Comparison of ENCODE assay signal across 14 cellular contexts in the genomic region with DNA sequence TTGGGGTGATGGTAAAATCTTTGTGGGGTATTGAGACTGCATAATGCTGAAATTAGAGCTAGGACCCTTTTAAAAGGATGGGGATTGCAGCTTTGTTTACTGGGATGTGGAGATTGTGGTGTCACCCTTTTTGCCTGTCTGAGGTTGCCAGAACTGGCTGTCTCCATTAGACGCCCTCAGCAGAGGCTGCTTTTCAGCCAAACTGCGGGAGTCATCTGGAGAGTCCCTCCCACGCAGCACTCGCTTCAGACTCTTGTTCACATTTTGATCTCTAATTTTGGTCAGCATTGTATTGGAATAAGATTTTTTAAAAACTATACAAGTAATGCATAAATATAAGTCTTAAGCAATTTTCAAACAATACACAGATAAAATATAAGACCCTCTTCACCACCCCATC. TPM values are rescaled to one million over a fixed set of nuclear protein-coding genes. Genes with fewer than 3 reads are reported as not detected.
A peak's percentile ranks its signal among the peaks of the same experiment; 100 is the strongest.
DNase-seq lines count a peak whose midpoint lies in the region; ATAC-seq and TF ChIP-seq lines count a peak whose summit lies in the region.
"Had no signal": no experiment of that assay in that cellular context is flagged by ENCODE, and none has a peak within 500 bp of the region (broad histone marks: within the 10 kb centered on the region; RNA-seq: fewer than 3 reads in every experiment).

No MANE protein-coding gene starts in this region.

- no peaks in the 10 kb centered on the region for H3K27me3 ChIP-seq in mammary epithelial cell (ENCODE audit: insufficient read depth, low read length)

- H3K36me3 Mint-ChIP-seq in activated CD4-positive, alpha-beta T cell treated with anti-CD3 and anti-CD28 coated beads for 36 hours (ENCODE audit: low read depth) = peaks cover 32% of the 10 kb centered on the region
- H3K36me3 Mint-ChIP-seq in endothelial cell (ENCODE audit: low read depth, unreplicated experiment) = peaks cover 41% of the 10 kb centered on the region

- CTCF ChIA-PET in activated CD4-positive, alpha-beta T cell treated with anti-CD3 and anti-CD28 coated beads for 36 hours (lab: Charles Lee) = no interaction called here
- CTCF ChIA-PET in mammary epithelial cell (lab: Charles Lee; ENCODE audit: low non-redundant PET) = no interaction called here

- BruUV-seq in mammary epithelial cell (replicated peaks; lab: Mats Ljungman, UMichigan) = no TSS peak

- no peak overlapping the region for H3K4me2 ChIP-seq in mammary epithelial cell (ENCODE audit: insufficient read depth, low read depth, low read length)

- peaks cover 4% of the 10 kb centered on the region for H3K36me3 ChIP-seq in mammary epithelial cell (ENCODE audit: insufficient read depth, low read length)

- no peak overlapping the region for H3K27ac ChIP-seq in mammary epithelial cell (ENCODE audit: insufficient read depth, low read depth, low read length)

- peaks cover 11% of the 10 kb centered on the region for H3K4me1 ChIP-seq in mammary epithelial cell (ENCODE audit: insufficient read depth, low read length)

- no peak overlapping the region for H3K4me3 Mint-ChIP-seq in activated CD4-positive, alpha-beta T cell treated with anti-CD3 and anti-CD28 coated beads for 36 hours
- H3K4me3 Mint-ChIP-seq in endothelial cell (ENCODE audit: unreplicated experiment) = no peak overlapping the region
- H3K4me3 Mint-ChIP-seq: CD8-positive, alpha-beta T cell had no signal

- dilution Hi-C loops in mammary epithelial cell (cut with HindIII; ENCODE audit: low sequenced_read_pairs) = no loop called here

- H3K27ac Mint-ChIP-seq in activated CD4-positive, alpha-beta T cell treated with anti-CD3 and anti-CD28 coated beads for 36 hours = no peak overlapping the region
- no peak overlapping the region for H3K27ac Mint-ChIP-seq in endothelial cell (ENCODE audit: unreplicated experiment)
- H3K27ac Mint-ChIP-seq: CD8-positive, alpha-beta T cell had no signal

- WGBS in mammary epithelial cell (ENCODE audit: low coverage, missing lambda C conversion rate) = 82% methylated on average over 4 of the region's 4 CpGs

- H3K79me2 ChIP-seq in mammary epithelial cell (ENCODE audit: insufficient read depth, low read length) = peaks cover 16% of the 10 kb centered on the region

- no peaks in the 10 kb centered on the region for H3K27me3 Mint-ChIP-seq in activated CD4-positive, alpha-beta T cell treated with anti-CD3 and anti-CD28 coated beads for 36 hours
- peaks cover 11% of the 10 kb centered on the region for H3K27me3 Mint-ChIP-seq in endothelial cell (ENCODE audit: unreplicated experiment)

- H3K9ac ChIP-seq in mammary epithelial cell (ENCODE audit: insufficient read depth, low read length) = no peak overlapping the region

- H3K4me3 ChIP-seq in fibroblast of villous mesenchyme (ENCODE audit: low read depth, low read length) (no peak overlapping the region), mammary epithelial cell (replicated peaks in 1 of 3; ENCODE audit: insufficient read depth in 1 of 3, low read depth in 2 of 3, low read length in 3 of 3) (no peak overlapping the region)

- H4K20me1 ChIP-seq in mammary epithelial cell (ENCODE audit: insufficient read depth, low read length) = peaks cover 4% of the 10 kb centered on the region

- no peaks in the 10 kb centered on the region for H3K9me3 Mint-ChIP-seq in activated CD4-positive, alpha-beta T cell treated with anti-CD3 and anti-CD28 coated beads for 36 hours (ENCODE audit: low read depth)
- no peaks in the 10 kb centered on the region for H3K9me3 Mint-ChIP-seq in endothelial cell (ENCODE audit: unreplicated experiment)
- H3K9me3 Mint-ChIP-seq: CD8-positive, alpha-beta T cell had no signal

- H3K9me3 ChIP-seq in mammary epithelial cell (replicated peaks; ENCODE audit: insufficient read depth, low read length) = no peaks in the 10 kb centered on the region

- ATAC-seq in activated CD4-positive, alpha-beta T cell treated with anti-CD3 and anti-CD28 coated beads for 36 hours = no peak
- ATAC-seq: CD8-positive, alpha-beta T cell had no signal

- peak; percentile 19 for DNase-seq in activated CD4-positive, alpha-beta T cell treated with anti-CD3 and anti-CD28 coated beads for 36 hours
- no peak for DNase-seq in activated CD4-positive, alpha-beta T cell treated with anti-CD3 and anti-CD28 coated beads, Interleukin-2, amount 50 U/mL, for 1 hour
- DNase-seq in cerebellar cortex (ENCODE audit: low spot score) = peak; percentile 60
- peak; percentile 25 for DNase-seq in fibroblast of villous mesenchyme (ENCODE audit: low read depth)
- DNase-seq in mammary epithelial cell = no peak
- no peak for DNase-seq in endothelial cell (ENCODE audit: low spot score)
- DNase-seq in RPMI8226 = no peak
- no peak for DNase-seq in SKM-1 (lab: John Stamatoyannopoulos, UW; ENCODE audit: unreplicated experiment)
- DNase-seq: CD8-positive, alpha-beta T cell; DMS79; KBM-7; NCI-H1417 treated with DMSO at 0.1 percent for 48 hours; NCI-H1930; SHP77 treated with DMSO at 0.1 percent for 48 hours had no signal

- in situ Hi-C loops in mammary epithelial cell (cut with MboI; ENCODE audit: low sequenced_read_pairs in 2 of 2) = no loop called here

- intact Hi-C loops in activated CD4-positive, alpha-beta T cell treated with anti-CD3 and anti-CD28 coated beads for 36 hours (cut with DNase I, micrococcal nuclease) = no loop called here
- intact Hi-C loops in mammary epithelial cell (cut with micrococcal nuclease) = no loop called here

- TF ChIP-seq CTCF in fibroblast of villous mesenchyme (IDR thresholded peaks at IDR 0.05; ENCODE audit: insufficient read depth, low read depth, low read length) (no peak), mammary epithelial cell (conservative IDR thresholded peaks at IDR 0.05 in 1 of 2, IDR thresholded peaks at IDR 0.05 in 1 of 2; ENCODE audit: extremely low read depth in 1 of 2, insufficient read depth in 1 of 2, low read depth in 1 of 2, low read length in 2 of 2) (no peak), endothelial cell (IDR thresholded peaks at IDR 0.05; ENCODE audit: unreplicated experiment) (no peak)

- POLR2A ChIA-PET in activated CD4-positive, alpha-beta T cell treated with anti-CD3 and anti-CD28 coated beads for 36 hours (lab: Charles Lee) = no interaction called here

- peaks cover 22% of the 10 kb centered on the region for H3K4me1 Mint-ChIP-seq in activated CD4-positive, alpha-beta T cell treated with anti-CD3 and anti-CD28 coated beads for 36 hours
- H3K4me1 Mint-ChIP-seq in endothelial cell (ENCODE audit: unreplicated experiment) = peaks cover 8% of the 10 kb centered on the region

- H2AFZ ChIP-seq in mammary epithelial cell (ENCODE audit: low read depth, low read length) = no peak overlapping the region

RNA-seq across cellular contexts. Expression of a gene that starts 27.9 kb away (rescaled TPM):
- total RNA-seq in activated CD4-positive, alpha-beta T cell treated with anti-CD3 and anti-CD28 coated beads for 36 hours = 100 to 1,000 TPM in 1 of 2 experiments, 10 to 100 TPM in 1; 77.1 to 111 TPM
- total RNA-seq in fibroblast of villous mesenchyme (39.3 and 61.7 TPM in 2 replicates), mammary epithelial cell (100 to 1,000 TPM in 1 of 2 donors, 10 to 100 TPM in 1; 53.0 to 117 TPM), endothelial cell (ENCODE audit: unreplicated experiment) (180 TPM)
- 104 TPM for polyA plus RNA-seq in mammary epithelial cell
- 177 TPM for polyA minus RNA-seq in mammary epithelial cell

RNA-seq across cellular contexts. Expression of a gene that starts 38.0 kb away (rescaled TPM):
- 10 to 100 TPM; 14.1 to 15.0 TPM for total RNA-seq in activated CD4-positive, alpha-beta T cell treated with anti-CD3 and anti-CD28 coated beads for 36 hours
- 10.3 and 10.4 TPM in 2 replicates for total RNA-seq in fibroblast of villous mesenchyme
- 10 to 100 TPM in 1 of 2 donors, 1 to 10 TPM in 1; 8.7 to 16.7 TPM for total RNA-seq in mammary epithelial cell
- polyA plus RNA-seq in mammary epithelial cell = 7.2 TPM
- 16.3 TPM for polyA minus RNA-seq in mammary epithelial cell
- total RNA-seq in endothelial cell (ENCODE audit: unreplicated experiment) = 46.8 TPM

RNA-seq across cellular contexts. Expression of a gene that starts 38.3 kb away (rescaled TPM):
- total RNA-seq in activated CD4-positive, alpha-beta T cell treated with anti-CD3 and anti-CD28 coated beads for 36 hours = 10 to 100 TPM in 1 of 2 experiments, 1 to 10 TPM in 1; 9.8 to 11.0 TPM
- 19.6 and 24.6 TPM in 2 replicates for total RNA-seq in fibroblast of villous mesenchyme
- 10 to 100 TPM; 16.6 to 22.0 TPM for total RNA-seq in mammary epithelial cell
- polyA plus RNA-seq in mammary epithelial cell = 4.7 TPM
- polyA minus RNA-seq in mammary epithelial cell = 7.3 TPM
- total RNA-seq in endothelial cell (ENCODE audit: unreplicated experiment) = 39.9 TPM

RNA-seq across cellular contexts. Expression of a gene that starts 55.9 kb away (rescaled TPM):
- 10 to 100 TPM; 56.7 to 57.6 TPM for total RNA-seq in activated CD4-positive, alpha-beta T cell treated with anti-CD3 and anti-CD28 coated beads for 36 hours
- 37.1 and 61.5 TPM in 2 replicates for total RNA-seq in fibroblast of villous mesenchyme
- total RNA-seq in mammary epithelial cell = 10 to 100 TPM; 45.2 to 51.2 TPM
- 11.5 TPM for polyA plus RNA-seq in mammary epithelial cell
- 43.1 TPM for polyA minus RNA-seq in mammary epithelial cell
- total RNA-seq in endothelial cell (ENCODE audit: unreplicated experiment) = 147 TPM

Comparison
In these comparisons a context has a peak if more than half of its experiments do, and no peak if none do; other contexts are left out.
1. DNase-seq: peak in activated CD4-positive, alpha-beta T cell treated with anti-CD3 and anti-CD28 coated beads for 36 hours (single experiment), cerebellar cortex (single experiment) and fibroblast of villous mesenchyme (single experiment); none in activated CD4-positive, alpha-beta T cell treated with anti-CD3 and anti-CD28 coated beads, Interleukin-2, amount 50 U/mL, for 1 hour (single experiment), mammary epithelial cell (single experiment), endothelial cell (single experiment), RPMI8226 (single experiment) and SKM-1 (single experiment).